Comparison of ENCODE assay signal across 8 cellular contexts in genomic region chr11:64971421-64972233, GRCh38. TPM values are rescaled to one million over a fixed set of nuclear protein-coding genes. Genes with fewer than 3 reads are reported as not detected.
DNase-seq lines count a peak whose midpoint lies in the region; ATAC-seq and TF ChIP-seq lines count a peak whose summit lies in the region.

A gene with protein sequence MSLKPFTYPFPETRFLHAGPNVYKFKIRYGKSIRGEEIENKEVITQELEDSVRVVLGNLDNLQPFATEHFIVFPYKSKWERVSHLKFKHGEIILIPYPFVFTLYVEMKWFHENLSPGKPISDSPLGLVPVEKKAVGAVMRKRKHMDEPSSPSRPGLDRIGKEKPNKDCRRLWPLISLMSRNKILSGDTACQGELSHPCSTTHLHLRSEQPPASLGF (minus strand): TSS chr11:64972108. CDS start chr11:64959405, 12,703 bp downstream.

- H3K18ac ChIP-seq in neuronal stem cell (ENCODE audit: low read length): peak within 1 kb of the TSS; percentile 76

- H3K4me2 ChIP-seq in fibroblast of lung (ENCODE audit: extremely low read depth, insufficient read depth, low read length): peak within 1 kb of the TSS; percentile 85
- peak within 1 kb of the TSS; percentile 37 for H3K4me2 ChIP-seq in neuronal stem cell (ENCODE audit: insufficient read depth, low read length, poor library complexity, severe bottlenecking)

- H2BK120ac ChIP-seq in neuronal stem cell (ENCODE audit: low read depth, low read length): no peak within 1 kb of the TSS

- DNase-seq in NCI-H510A treated with DMSO at 0.1 percent for 48 hours (lab: John Stamatoyannopoulos, UW) (peak; percentile 24), NCI-H510A (lab: John Stamatoyannopoulos, UW) (no peak), fibroblast of lung (ENCODE audit: low read depth in 2 of 2) (peak; percentile 50 to 69), neuronal stem cell (ENCODE audit: low spot score) (peak; percentile 21)
- DNase-seq in activated T-helper 1 cell treated with anti-CD3 and anti-CD28 coated beads, Interleukin-12 subunit alpha, Interleukin-12 subunit beta, Interleukin-2, Interleukin-4 antibody, amounts not matched to agents 30 ng/mL and 10 ng/mL and 1 ng/mL, durations not matched to agents 14 hours and 24 hours and 36 hours (ENCODE audit: low spot score): peak; percentile 77

- peak within 1 kb of the TSS; percentile 60 for H3K27ac Mint-ChIP-seq in activated T-helper 1 cell treated with anti-CD3 and anti-CD28 coated beads, Interleukin-12 subunit alpha, Interleukin-12 subunit beta, Interleukin-2, Interleukin-4 antibody, amounts not matched to agents 30 ng/mL and 10 ng/mL and 1 ng/mL, durations not matched to agents 14 hours and 24 hours and 36 hours
- H3K27ac Mint-ChIP-seq in stimulated activated memory B cell treated with anti-CD40 and anti-IgM and Interleukin-4, amounts not matched to agents 10 μg/mL and 1 μg/mL and 100 μg/mL, for 72 hours: peak within 1 kb of the TSS; percentile 68

- intact Hi-C loops in activated T-helper 1 cell treated with anti-CD3 and anti-CD28 coated beads, Interleukin-12 subunit alpha, Interleukin-12 subunit beta, Interleukin-2, Interleukin-4 antibody, amounts not matched to agents 30 ng/mL and 10 ng/mL and 1 ng/mL, durations not matched to agents 14 hours and 24 hours and 36 hours (cut with micrococcal nuclease): loop anchor here (2.0 to 5.0 kb wide), 2 partner anchors 41 to 55 kb away; partner anchors contain the start of genes ARL2 and ATG2A

- H3K4me1 Mint-ChIP-seq in activated T-helper 1 cell treated with anti-CD3 and anti-CD28 coated beads, Interleukin-12 subunit alpha, Interleukin-12 subunit beta, Interleukin-2, Interleukin-4 antibody, amounts not matched to agents 30 ng/mL and 10 ng/mL and 1 ng/mL, durations not matched to agents 14 hours and 24 hours and 36 hours (ENCODE audit: low read depth): peaks cover 31% of the 10 kb centered on the region
- peaks cover 23% of the 10 kb centered on the region for H3K4me1 Mint-ChIP-seq in stimulated activated memory B cell treated with anti-CD40 and anti-IgM and Interleukin-4, amounts not matched to agents 10 μg/mL and 1 μg/mL and 100 μg/mL, for 72 hours

- H3K79me2 ChIP-seq in fibroblast of lung (ENCODE audit: control insufficient read depth, insufficient read depth, low read length): no peaks in the 10 kb centered on the region

- H4K91ac ChIP-seq in neuronal stem cell (ENCODE audit: low read depth, low read length, poor library complexity): no peak within 1 kb of the TSS

- no peak within 1 kb of the TSS for H3K27ac ChIP-seq in fibroblast of lung (ENCODE audit: insufficient read depth, low read length)
- H3K27ac ChIP-seq in neuronal stem cell (replicated peaks; ENCODE audit: low read length): no peak within 1 kb of the TSS

- H3K9me3 ChIP-seq in fibroblast of lung (ENCODE audit: control insufficient read depth, insufficient read depth, low read depth, low read length) (no peaks in the 10 kb centered on the region), neuronal stem cell (replicated peaks in 1 of 2; ENCODE audit: control insufficient read depth in 2 of 2, insufficient read depth in 1 of 2, low read depth in 1 of 2, low read length in 2 of 2) (peaks cover 0 to 4% of the 10 kb centered on the region in 2 donors)

- no peaks in the 10 kb centered on the region for H3K36me3 Mint-ChIP-seq in activated T-helper 1 cell treated with anti-CD3 and anti-CD28 coated beads, Interleukin-12 subunit alpha, Interleukin-12 subunit beta, Interleukin-2, Interleukin-4 antibody, amounts not matched to agents 30 ng/mL and 10 ng/mL and 1 ng/mL, durations not matched to agents 14 hours and 24 hours and 36 hours (ENCODE audit: low read depth)
- H3K36me3 Mint-ChIP-seq in stimulated activated memory B cell treated with anti-CD40 and anti-IgM and Interleukin-4, amounts not matched to agents 10 μg/mL and 1 μg/mL and 100 μg/mL, for 72 hours: no peaks in the 10 kb centered on the region

- H3K4me3 Mint-ChIP-seq in activated T-helper 1 cell treated with anti-CD3 and anti-CD28 coated beads, Interleukin-12 subunit alpha, Interleukin-12 subunit beta, Interleukin-2, Interleukin-4 antibody, amounts not matched to agents 30 ng/mL and 10 ng/mL and 1 ng/mL, durations not matched to agents 14 hours and 24 hours and 36 hours: peak within 1 kb of the TSS; percentile 57
- peak within 1 kb of the TSS; percentile 77 for H3K4me3 Mint-ChIP-seq in stimulated activated memory B cell treated with anti-CD40 and anti-IgM and Interleukin-4, amounts not matched to agents 10 μg/mL and 1 μg/mL and 100 μg/mL, for 72 hours

- H4K8ac ChIP-seq in neuronal stem cell (ENCODE audit: low read depth, low read length): peak within 1 kb of the TSS; percentile 43

- ATAC-seq in stimulated activated memory B cell treated with anti-CD40 and anti-IgM and Interleukin-4, amounts not matched to agents 10 μg/mL and 1 μg/mL and 100 μg/mL, for 72 hours: peak; percentile 84
- no peak for ATAC-seq in HG03432 (IDR thresholded peaks at IDR 0.05; ENCODE audit: unreplicated experiment)
- ATAC-seq in HG02642 (IDR thresholded peaks at IDR 0.05; ENCODE audit: poor library complexity, unreplicated experiment): no peak

- peak within 1 kb of the TSS; percentile 83 for H2AK5ac ChIP-seq in neuronal stem cell (ENCODE audit: low read depth, low read length)

- no peak within 1 kb of the TSS for H3K4ac ChIP-seq in neuronal stem cell (ENCODE audit: low read length)

- H3K4me1 ChIP-seq in fibroblast of lung (ENCODE audit: control insufficient read depth, extremely low read depth, insufficient read depth, low read length) (no peaks in the 10 kb centered on the region), neuronal stem cell (ENCODE audit: control insufficient read depth in 2 of 2, insufficient read depth in 1 of 2, low read depth in 1 of 2, low read length in 2 of 2) (no peaks in the 10 kb centered on the region)

- no peak within 1 kb of the TSS for H2BK12ac ChIP-seq in neuronal stem cell (ENCODE audit: low read length)

- H3K4me3 ChIP-seq in fibroblast of lung (replicated peaks in 1 of 4; ENCODE audit: control extremely low read depth in 1 of 4, insufficient read depth in 1 of 4, low read depth in 3 of 4, low read length in 4 of 4) (peak within 1 kb of the TSS; percentile 11 to 38 (median 33)), neuronal stem cell (ENCODE audit: low read length in 2 of 2) (no peak within 1 kb of the TSS)

- H3K27me3 Mint-ChIP-seq in activated T-helper 1 cell treated with anti-CD3 and anti-CD28 coated beads, Interleukin-12 subunit alpha, Interleukin-12 subunit beta, Interleukin-2, Interleukin-4 antibody, amounts not matched to agents 30 ng/mL and 10 ng/mL and 1 ng/mL, durations not matched to agents 14 hours and 24 hours and 36 hours (ENCODE audit: insufficient read depth): peaks cover 4% of the 10 kb centered on the region
- H3K27me3 Mint-ChIP-seq in stimulated activated memory B cell treated with anti-CD40 and anti-IgM and Interleukin-4, amounts not matched to agents 10 μg/mL and 1 μg/mL and 100 μg/mL, for 72 hours: no peaks in the 10 kb centered on the region

- no peaks in the 10 kb centered on the region for H3K79me1 ChIP-seq in neuronal stem cell (ENCODE audit: low read depth, low read length)

- H2AFZ ChIP-seq in fibroblast of lung (ENCODE audit: low read length) (peak within 1 kb of the TSS; percentile 89), neuronal stem cell (ENCODE audit: low read length) (peak within 1 kb of the TSS; percentile 49)

- H3K9ac ChIP-seq in fibroblast of lung (ENCODE audit: insufficient read depth, low read length): no peak within 1 kb of the TSS
- no peak within 1 kb of the TSS for H3K9ac ChIP-seq in neuronal stem cell (ENCODE audit: low read depth, low read length, poor library complexity)

- no peak within 1 kb of the TSS for H2BK5ac ChIP-seq in neuronal stem cell (ENCODE audit: low read length)

- no peak within 1 kb of the TSS for H2BK15ac ChIP-seq in neuronal stem cell (ENCODE audit: low read length)

- peak within 1 kb of the TSS; percentile 38 for H3K14ac ChIP-seq in neuronal stem cell (ENCODE audit: low read length)

- no peaks in the 10 kb centered on the region for H4K20me1 ChIP-seq in fibroblast of lung (ENCODE audit: control insufficient read depth, extremely low read depth, insufficient read depth, low read length)

- H3K36me3 ChIP-seq in fibroblast of lung (ENCODE audit: control insufficient read depth, insufficient read depth, low read length) (no peaks in the 10 kb centered on the region), neuronal stem cell (replicated peaks in 1 of 2; ENCODE audit: control insufficient read depth in 2 of 2, insufficient read depth in 2 of 2, low read length in 2 of 2) (no peaks in the 10 kb centered on the region)

- H3K23ac ChIP-seq in neuronal stem cell (ENCODE audit: low read depth, low read length, poor library complexity): peak within 1 kb of the TSS; percentile 55

- H3K27me3 ChIP-seq in fibroblast of lung (ENCODE audit: control insufficient read depth, insufficient read depth, low read length) (no peaks in the 10 kb centered on the region), neuronal stem cell (ENCODE audit: control insufficient read depth in 3 of 3, insufficient read depth in 3 of 3, low read depth in 1 of 3, low read length in 3 of 3) (peaks cover 0 to 6% (median 5%) of the 10 kb centered on the region in 3 experiments)

- H3K9me3 Mint-ChIP-seq in activated T-helper 1 cell treated with anti-CD3 and anti-CD28 coated beads, Interleukin-12 subunit alpha, Interleukin-12 subunit beta, Interleukin-2, Interleukin-4 antibody, amounts not matched to agents 30 ng/mL and 10 ng/mL and 1 ng/mL, durations not matched to agents 14 hours and 24 hours and 36 hours: no peaks in the 10 kb centered on the region
- no peaks in the 10 kb centered on the region for H3K9me3 Mint-ChIP-seq in stimulated activated memory B cell treated with anti-CD40 and anti-IgM and Interleukin-4, amounts not matched to agents 10 μg/mL and 1 μg/mL and 100 μg/mL, for 72 hours

- TF ChIP-seq CTCF in fibroblast of lung (conservative IDR thresholded peaks at IDR 0.05 in 1 of 2, IDR thresholded peaks at IDR 0.05 in 1 of 2; ENCODE audit: low read depth in 1 of 2, low read length in 2 of 2): no peak

- WGBS in neuronal stem cell (ENCODE audit: extremely low coverage in 2 of 2, insufficient read length in 2 of 2, insufficient replicate concordance in 1 of 2), 2 donors: no CpG with 5 or more reads among the region's 69 CpGs

RNA-seq across cellular contexts. Expression of the gene that starts here (rescaled TPM):
- total RNA-seq in activated T-helper 1 cell treated with anti-CD3 and anti-CD28 coated beads, Interleukin-12 subunit alpha, Interleukin-12 subunit beta, Interleukin-2, Interleukin-4 antibody, amounts not matched to agents 30 ng/mL and 10 ng/mL and 1 ng/mL, durations not matched to agents 14 hours and 24 hours and 36 hours: not detected in 2 replicates
- total RNA-seq in fibroblast of lung: not detected in 2 replicates
- polyA plus RNA-seq in fibroblast of lung: not detected in 2 replicates
- polyA plus RNA-seq in fibroblast of lung (2012): not detected in 2 replicates
- polyA minus RNA-seq in fibroblast of lung (ENCODE audit: low replicate concordance): not detected in 2 replicates
- not detected for polyA plus RNA-seq in neuronal stem cell (2013, experiment 1 of 2)
- polyA plus RNA-seq in neuronal stem cell (2013, experiment 2 of 2): not detected

Comparison
In these comparisons a context has a peak if more than half of its experiments do, and no peak if none do; other contexts are left out.
1. Peak in DNase-seq in activated T-helper 1 cell treated with anti-CD3 and anti-CD28 coated beads, Interleukin-12 subunit alpha, Interleukin-12 subunit beta, Interleukin-2, Interleukin-4 antibody, amounts not matched to agents 30 ng/mL and 10 ng/mL and 1 ng/mL, durations not matched to agents 14 hours and 24 hours and 36 hours; RNA of the gene not detected or under 1 TPM.
2. Peak in DNase-seq, H3K4me3 ChIP-seq and H3K4me2 ChIP-seq in fibroblast of lung; RNA of the gene not detected or under 1 TPM.